8 cellular contexts compared by ENCODE assay signal in the genomic region with DNA sequence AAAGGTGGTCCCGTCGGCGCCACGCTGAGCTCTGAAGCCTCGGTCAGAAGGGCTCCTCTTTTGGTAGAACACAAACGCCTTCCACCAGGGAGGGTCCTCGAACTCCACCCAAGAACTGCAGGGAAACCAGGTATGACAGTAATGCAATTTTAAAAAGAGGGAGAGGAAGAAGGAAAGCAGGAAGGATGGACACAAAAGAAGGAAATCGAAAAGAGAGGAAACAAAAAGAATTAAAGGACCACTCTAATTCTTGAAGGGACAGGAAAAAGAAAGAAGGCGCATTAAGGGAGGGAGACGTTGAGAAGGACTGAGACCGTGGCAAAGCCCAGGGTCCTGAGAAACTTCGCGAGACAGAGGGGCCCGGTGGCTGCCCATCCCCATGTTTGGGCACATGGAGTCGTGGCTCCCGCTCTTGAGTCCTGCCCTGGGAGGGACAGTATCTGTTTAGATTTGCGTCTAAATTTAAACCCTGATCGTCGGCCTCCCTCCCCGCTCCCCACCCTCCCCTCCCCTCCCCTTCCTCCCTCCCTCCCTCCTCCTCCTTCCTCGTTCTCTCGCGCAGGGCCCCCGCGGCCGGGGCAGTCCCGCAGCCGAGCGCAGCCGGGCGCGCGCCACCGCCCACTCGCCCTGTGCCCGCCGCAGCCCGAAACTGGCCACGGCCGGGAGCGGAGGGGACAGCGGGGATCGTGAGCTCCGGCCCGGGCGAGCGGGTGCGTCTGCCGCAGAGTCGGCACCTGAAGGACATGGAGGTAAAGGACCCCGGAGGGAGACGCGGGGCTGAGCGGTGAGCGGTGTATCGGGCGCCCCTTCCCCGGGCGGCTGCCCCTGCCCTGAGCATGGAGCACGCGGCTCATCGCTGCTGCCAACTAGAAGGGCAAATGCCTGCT. TPM values are rescaled to one million over a fixed set of nuclear protein-coding genes. Genes with fewer than 3 reads are reported as not detected.
DNase-seq lines count a peak whose midpoint lies in the region; ATAC-seq and TF ChIP-seq lines count a peak whose summit lies in the region.

TSS of gene RCSD1 (plus strand) at position 552 of the 887 bp plus-strand sequence. CDS start at position 744, 192 bp downstream.

- no peak within 1 kb of the TSS for H3K27ac ChIP-seq in trophoblast cell (ENCODE audit: low read depth, low read length)

- no peak within 1 kb of the TSS for H3K9ac ChIP-seq in trophoblast cell (ENCODE audit: low read length)

- no peaks in the 10 kb centered on the region for H3K36me3 ChIP-seq in trophoblast cell (ENCODE audit: control insufficient read depth in 1 of 2, insufficient read depth in 2 of 2, low read length in 2 of 2)

- H4K91ac ChIP-seq in trophoblast cell (ENCODE audit: low read depth, low read length): no peak within 1 kb of the TSS

- peaks cover 1% of the 10 kb centered on the region for H3K79me1 ChIP-seq in trophoblast cell (ENCODE audit: low read length)

- DNase-seq in NOMO-1 (lab: John Stamatoyannopoulos, UW; ENCODE audit: unreplicated experiment in 2 of 2) (peak; percentile 27 to 40), glutamatergic neuron (peak; percentile 33), trophoblast cell (no peak), GM19238 (ENCODE audit: insufficient read length, low spot score) (no peak), NCI-H82 (lab: John Stamatoyannopoulos, UW) (no peak), NCI-H146 treated with DMSO at 0.1 percent for 48 hours (lab: John Stamatoyannopoulos, UW; ENCODE audit: unreplicated experiment) (no peak)
- peak; percentile 49 for DNase-seq in activated effector memory CD4-positive, alpha-beta T cell treated with Interleukin-2 at 50 U/mL for 16 hours

- no peaks in the 10 kb centered on the region for H3K36me3 Mint-ChIP-seq in glutamatergic neuron (ENCODE audit: unreplicated experiment)

- H3K27me3 ChIP-seq in trophoblast cell (ENCODE audit: insufficient read depth, low read length): peaks cover 15% of the 10 kb centered on the region

- no peak within 1 kb of the TSS for H3K4ac ChIP-seq in trophoblast cell (ENCODE audit: low read depth, low read length)

- no peak within 1 kb of the TSS for H4K12ac ChIP-seq in trophoblast cell (ENCODE audit: low read depth, low read length)

- no peak within 1 kb of the TSS for H2BK120ac ChIP-seq in trophoblast cell (ENCODE audit: insufficient read depth, low read length, poor library complexity)

- H3K23ac ChIP-seq in trophoblast cell (ENCODE audit: low read length): no peak within 1 kb of the TSS

- H3K9me3 Mint-ChIP-seq in glutamatergic neuron (ENCODE audit: unreplicated experiment): peaks cover 4% of the 10 kb centered on the region

- peak within 1 kb of the TSS; percentile 78 for H3K4me2 ChIP-seq in trophoblast cell (ENCODE audit: low read length)

- no peaks in the 10 kb centered on the region for H3K79me2 ChIP-seq in trophoblast cell (ENCODE audit: control insufficient read depth, insufficient read depth, low read length, poor library complexity)

- peak within 1 kb of the TSS; percentile 0 for H3K14ac ChIP-seq in trophoblast cell (ENCODE audit: low read length)

- H2AK5ac ChIP-seq in trophoblast cell (ENCODE audit: low read length): no peak within 1 kb of the TSS

- H3K27ac Mint-ChIP-seq in glutamatergic neuron (ENCODE audit: unreplicated experiment): no peak within 1 kb of the TSS

- peak within 1 kb of the TSS; percentile 68 for H3K4me3 ChIP-seq in trophoblast cell (ENCODE audit: low read depth, low read length)

- H2BK5ac ChIP-seq in trophoblast cell (ENCODE audit: low read depth, low read length, poor library complexity): no peak within 1 kb of the TSS

- peaks cover 15% of the 10 kb centered on the region for H3K27me3 Mint-ChIP-seq in glutamatergic neuron (ENCODE audit: unreplicated experiment)

- WGBS in trophoblast cell (ENCODE audit: extremely low coverage, insufficient coverage, insufficient read length): no CpG with 5 or more reads among the region's 62 CpGs

- peaks cover 13% of the 10 kb centered on the region for H3K4me1 Mint-ChIP-seq in glutamatergic neuron (ENCODE audit: low read depth, unreplicated experiment)

- no peak within 1 kb of the TSS for H4K8ac ChIP-seq in trophoblast cell (ENCODE audit: low read depth, low read length)

- H2BK12ac ChIP-seq in trophoblast cell (ENCODE audit: low read length): no peak within 1 kb of the TSS

- peak within 1 kb of the TSS; percentile 88 for H3K4me3 Mint-ChIP-seq in glutamatergic neuron (ENCODE audit: unreplicated experiment)

- peak within 1 kb of the TSS; percentile 30 for H2AFZ ChIP-seq in trophoblast cell (ENCODE audit: insufficient read depth, low read length, poor library complexity)

- no peak within 1 kb of the TSS for H3K18ac ChIP-seq in trophoblast cell (ENCODE audit: low read length)

- H3K9me3 ChIP-seq in trophoblast cell (ENCODE audit: insufficient read depth, low read depth, low read length): peaks cover 1% of the 10 kb centered on the region

- ATAC-seq in GM19351 (IDR thresholded peaks at IDR 0.05; ENCODE audit: unreplicated experiment): peak; percentile 21

- H3K4me1 ChIP-seq in trophoblast cell (ENCODE audit: control insufficient read depth in 1 of 2, insufficient read depth in 2 of 2, low read length in 2 of 2): peaks cover 6 to 13% of the 10 kb centered on the region in 2 experiments

- no peak for TF ChIP-seq CTCF in glutamatergic neuron (IDR thresholded peaks at IDR 0.05; ENCODE audit: partially characterized antibody, unreplicated experiment)

RNA-seq across cellular contexts. Expression of gene RCSD1, which starts in this region (rescaled TPM):
- not detected for total RNA-seq in glutamatergic neuron (ENCODE audit: unreplicated experiment)
- polyA plus RNA-seq in trophoblast cell (2013): 0.46 and 0.53 TPM in 2 replicates

Comparison
In these comparisons a context has a peak if more than half of its experiments do, and no peak if none do; other contexts are left out.
1. Peak in DNase-seq in glutamatergic neuron; RNA of the gene not detected or under 1 TPM.
2. DNase-seq: peak in NOMO-1 (2 of 2) and activated effector memory CD4-positive, alpha-beta T cell treated with Interleukin-2 at 50 U/mL for 16 hours (single experiment); none in trophoblast cell (0 of 2), GM19238 (single experiment), NCI-H82 (single experiment) and NCI-H146 treated with DMSO at 0.1 percent for 48 hours (single experiment).